ENCODE assay signal across 35 cellular contexts in genomic region chr6:46302816-46303215, GRCh38.
"Had no signal": no experiment of that assay in that cellular context is flagged by ENCODE, and none has a peak within 500 bp of the region (broad histone marks: within the 10 kb centered on the region; RNA-seq: fewer than 3 reads in every experiment).

No MANE protein-coding gene starts in this region.

- H3K4me1 ChIP-seq: adrenal gland, body of pancreas, breast epithelium had no signal

- H3K4me3 ChIP-seq: adrenal gland, body of pancreas, breast epithelium had no signal

- ATAC-seq: activated CD4-positive, alpha-beta T cell treated with anti-CD3 and anti-CD28 coated beads for 36 hours; activated CD4-positive, CD25-positive, alpha-beta regulatory T cell treated with anti-CD3 and anti-CD28 coated beads, Interleukin-2, amount 50 U/mL, for 24 hours; activated CD8-positive, alpha-beta memory T cell treated with anti-CD3 and anti-CD28 coated beads, Interleukin-2, amount 10 ng/mL, durations not matched to agents 7 days and 5 days; activated CD8-positive, alpha-beta T cell treated with anti-CD3 and anti-CD28 coated beads, Interleukin-2, amount 10 ng/mL, durations not matched to agents 7 days and 5 days; activated naive CD4-positive, alpha-beta T cell treated with anti-CD3 and anti-CD28 coated beads, Interleukin-2, amount 50 U/mL, for 72 hours; body of pancreas; WTC11 had no signal

- H3K36me3 Mint-ChIP-seq: activated naive CD4-positive, alpha-beta T cell treated with anti-CD3 and anti-CD28 coated beads, Interleukin-2, amount 50 U/mL, for 72 hours; activated naive CD8-positive, alpha-beta T cell treated with anti-CD3 and anti-CD28 coated beads for 36 hours; WTC11 had no signal

- H3K4me1 Mint-ChIP-seq: activated CD4-positive, alpha-beta T cell treated with anti-CD3 and anti-CD28 coated beads for 36 hours; activated CD4-positive, alpha-beta T cell treated with anti-CD3 and anti-CD28 coated beads, Interleukin-2, amount 10 ng/mL, durations not matched to agents 7 days and 5 days; activated naive CD8-positive, alpha-beta T cell treated with anti-CD3 and anti-CD28 coated beads for 36 hours; WTC11 had no signal

- H3K4me3 Mint-ChIP-seq: activated CD4-positive, alpha-beta memory T cell treated with anti-CD3 and anti-CD28 coated beads, Interleukin-2, amount 10 ng/mL, durations not matched to agents 7 days and 5 days; activated CD4-positive, alpha-beta T cell treated with anti-CD3 and anti-CD28 coated beads for 36 hours; activated CD4-positive, alpha-beta T cell treated with anti-CD3 and anti-CD28 coated beads, Interleukin-2, amount 10 ng/mL, durations not matched to agents 7 days and 5 days; activated CD8-positive, alpha-beta memory T cell treated with anti-CD3 and anti-CD28 coated beads, Interleukin-2, amount 10 ng/mL, durations not matched to agents 7 days and 5 days; activated CD8-positive, alpha-beta T cell treated with anti-CD3 and anti-CD28 coated beads, Interleukin-2, amount 10 ng/mL, durations not matched to agents 7 days and 5 days; activated naive CD4-positive, alpha-beta T cell treated with anti-CD3 and anti-CD28 coated beads for 36 hours; activated naive CD8-positive, alpha-beta T cell treated with anti-CD3 and anti-CD28 coated beads for 36 hours; activated T-cell treated with anti-CD3 and anti-CD28 coated beads, Interleukin-2, amount 50 U/mL, for 24 hours; T-helper 1 cell treated with Interleukin-12 subunit alpha and Interleukin-12 subunit beta and Interleukin-4 antibody, amounts not matched to agents 30 μg/mL and 1 μg/mL, for 36 hours; T-helper 2 cell treated with Interferon-gamma antibody and Interleukin-4, amounts not matched to agents 5 μg/mL and 100 μg/mL, for 36 hours; WTC11 had no signal

- DNase-seq: activated CD4-positive, alpha-beta memory T cell treated with anti-CD3 and anti-CD28 coated beads, Interleukin-2, amount 10 ng/mL, durations not matched to agents 7 days and 5 days; activated CD4-positive, alpha-beta T cell treated with anti-CD3 and anti-CD28 coated beads for 1 hour; activated CD4-positive, alpha-beta T cell treated with anti-CD3 and anti-CD28 coated beads for 36 hours; activated CD4-positive, alpha-beta T cell treated with anti-CD3 and anti-CD28 coated beads for 48 hours; activated CD4-positive, alpha-beta T cell treated with anti-CD3 and anti-CD28 coated beads, Interleukin-2, amount 10 ng/mL, durations not matched to agents 7 days and 5 days; activated CD4-positive, alpha-beta T cell treated with anti-CD3 and anti-CD28 coated beads, Interleukin-2, amount 50 U/mL, for 48 hours; activated CD4-positive, CD25-positive, alpha-beta regulatory T cell; activated CD8-positive, alpha-beta memory T cell treated with anti-CD3 and anti-CD28 coated beads for 24 hours; activated CD8-positive, alpha-beta memory T cell treated with anti-CD3 and anti-CD28 coated beads, Interleukin-2, amount 10 ng/mL, durations not matched to agents 7 days and 5 days; activated CD8-positive, alpha-beta memory T cell treated with anti-CD3 and anti-CD28 coated beads, Interleukin-2, amount 50 U/mL, for 48 hours; activated CD8-positive, alpha-beta T cell treated with anti-CD3 and anti-CD28 coated beads, Interleukin-2, amount 10 ng/mL, durations not matched to agents 7 days and 5 days; activated effector memory CD4-positive, alpha-beta T cell treated with anti-CD3 and anti-CD28 coated beads, Interleukin-2, amount 50 U/mL, for 16 hours; activated gamma-delta T cell treated with Interleukin-2 at 50 U/mL for 16 hours; activated naive CD4-positive, alpha-beta T cell; activated naive CD4-positive, alpha-beta T cell treated with anti-CD3 and anti-CD28 coated beads for 36 hours; activated naive CD4-positive, alpha-beta T cell treated with anti-CD3 and anti-CD28 coated beads, Interleukin-2, amount 50 U/mL, for 16 hours; activated naive CD8-positive, alpha-beta T cell treated with anti-CD3 and anti-CD28 coated beads for 36 hours; activated T-cell treated with anti-CD3 and anti-CD28 coated beads, Interleukin-2, amount 50 U/mL, for 24 hours; activated T-cell treated with anti-CD3 and anti-CD28 coated beads, Interleukin-2, amount 50 U/mL, for 48 hours; adrenal gland; amniotic stem cell; aorta; body of pancreas; brain microvascular endothelial cell; central memory CD4-positive, alpha-beta T cell; T-helper 1 cell; T-helper 2 cell; T-helper 9 cell; WERI-Rb-1 had no signal

- H3K27ac ChIP-seq: adrenal gland, body of pancreas, brain microvascular endothelial cell, breast epithelium, WERI-Rb-1 had no signal

- H3K27ac Mint-ChIP-seq: activated CD4-positive, alpha-beta memory T cell treated with anti-CD3 and anti-CD28 coated beads, Interleukin-2, amount 10 ng/mL, durations not matched to agents 7 days and 5 days; activated CD4-positive, alpha-beta T cell treated with anti-CD3 and anti-CD28 coated beads for 36 hours; activated CD4-positive, alpha-beta T cell treated with anti-CD3 and anti-CD28 coated beads, Interleukin-2, amount 10 ng/mL, durations not matched to agents 7 days and 5 days; activated CD8-positive, alpha-beta memory T cell treated with anti-CD3 and anti-CD28 coated beads, Interleukin-2, amount 10 ng/mL, durations not matched to agents 7 days and 5 days; activated CD8-positive, alpha-beta T cell treated with anti-CD3 and anti-CD28 coated beads, Interleukin-2, amount 10 ng/mL, durations not matched to agents 7 days and 5 days; activated naive CD4-positive, alpha-beta T cell treated with anti-CD3 and anti-CD28 coated beads for 36 hours; activated naive CD4-positive, alpha-beta T cell treated with anti-CD3 and anti-CD28 coated beads, Interleukin-2, amount 50 U/mL, for 72 hours; activated naive CD8-positive, alpha-beta T cell treated with anti-CD3 and anti-CD28 coated beads for 36 hours; activated T-cell treated with anti-CD3 and anti-CD28 coated beads, Interleukin-2, amount 50 U/mL, for 24 hours; T-helper 1 cell treated with Interleukin-12 subunit alpha and Interleukin-12 subunit beta and Interleukin-4 antibody, amounts not matched to agents 30 μg/mL and 1 μg/mL, for 36 hours; T-helper 2 cell treated with Interferon-gamma antibody and Interleukin-4, amounts not matched to agents 5 μg/mL and 100 μg/mL, for 36 hours; WTC11 had no signal

- H3K9me3 Mint-ChIP-seq: activated CD4-positive, alpha-beta T cell treated with anti-CD3 and anti-CD28 coated beads, Interleukin-2, amount 10 ng/mL, durations not matched to agents 7 days and 5 days; activated naive CD4-positive, alpha-beta T cell treated with anti-CD3 and anti-CD28 coated beads for 36 hours; activated T-cell treated with anti-CD3 and anti-CD28 coated beads, Interleukin-2, amount 50 U/mL, for 24 hours; T-helper 1 cell treated with Interleukin-12 subunit alpha and Interleukin-12 subunit beta and Interleukin-4 antibody, amounts not matched to agents 30 μg/mL and 1 μg/mL, for 36 hours; T-helper 2 cell treated with Interferon-gamma antibody and Interleukin-4, amounts not matched to agents 5 μg/mL and 100 μg/mL, for 36 hours had no signal

- H3K27me3 ChIP-seq: adrenal gland, body of pancreas, brain microvascular endothelial cell, breast epithelium had no signal

- H3K36me3 ChIP-seq: adrenal gland, brain microvascular endothelial cell, breast epithelium, WERI-Rb-1 had no signal
